ENCODE assay signal across 14 cellular contexts in genomic region chr11:102085864-102086551, GRCh38. TPM values are rescaled to one million over a fixed set of nuclear protein-coding genes. Genes with fewer than 3 reads are reported as not detected.
"Had no signal": no experiment of that assay in that cellular context is flagged by ENCODE, and none has a peak within 500 bp of the region (broad histone marks: within the 10 kb centered on the region; RNA-seq: fewer than 3 reads in every experiment).

No MANE protein-coding gene starts in this region.

- H3K36me3 ChIP-seq: esophagus squamous epithelium, gastrocnemius medialis, heart right ventricle, neutrophil, right atrium auricular region, tibial nerve had no signal

- H3K9me3 ChIP-seq: esophagus squamous epithelium, gastrocnemius medialis, heart right ventricle, neutrophil, right atrium auricular region, tibial nerve had no signal

- H3K4me3 ChIP-seq: esophagus squamous epithelium, gastrocnemius medialis, heart right ventricle, right atrium auricular region, tibial nerve had no signal

- H3K27ac Mint-ChIP-seq: activated naive CD4-positive, alpha-beta T cell treated with anti-CD3 and anti-CD28 coated beads, Interleukin-2, amount 50 U/mL, for 24 hours; naive thymus-derived CD4-positive, alpha-beta T cell; stimulated activated effector memory CD8-positive, alpha-beta T cell treated with anti-CD3 and anti-CD28 coated beads, Interleukin-12 subunit alpha, Interleukin-12 subunit beta, amount 100 ng/mL, for 72 hours had no signal

- H3K27ac ChIP-seq: esophagus squamous epithelium, gastrocnemius medialis, heart right ventricle, neutrophil, right atrium auricular region, tibial nerve had no signal

- H3K4me1 ChIP-seq: esophagus squamous epithelium, gastrocnemius medialis, heart right ventricle, right atrium auricular region, tibial nerve had no signal

- H3K9me3 Mint-ChIP-seq: activated naive CD4-positive, alpha-beta T cell treated with anti-CD3 and anti-CD28 coated beads, Interleukin-2, amount 50 U/mL, for 24 hours; stimulated activated effector memory CD8-positive, alpha-beta T cell treated with anti-CD3 and anti-CD28 coated beads, Interleukin-12 subunit alpha, Interleukin-12 subunit beta, amount 100 ng/mL, for 72 hours had no signal

- H3K27me3 ChIP-seq: esophagus squamous epithelium, gastrocnemius medialis, right atrium auricular region, tibial nerve had no signal

- ATAC-seq: gastrocnemius medialis; heart right ventricle; naive thymus-derived CD4-positive, alpha-beta T cell; stimulated activated effector memory CD8-positive, alpha-beta T cell treated with anti-CD3 and anti-CD28 coated beads, Interleukin-12 subunit alpha, Interleukin-12 subunit beta, amount 100 ng/mL, for 72 hours had no signal

- H3K36me3 Mint-ChIP-seq: activated naive CD4-positive, alpha-beta T cell treated with anti-CD3 and anti-CD28 coated beads, Interleukin-2, amount 50 U/mL, for 24 hours; naive thymus-derived CD4-positive, alpha-beta T cell; stimulated activated effector memory CD8-positive, alpha-beta T cell treated with anti-CD3 and anti-CD28 coated beads, Interleukin-12 subunit alpha, Interleukin-12 subunit beta, amount 100 ng/mL, for 72 hours had no signal

- H3K4me3 Mint-ChIP-seq: activated naive CD4-positive, alpha-beta T cell treated with anti-CD3 and anti-CD28 coated beads, Interleukin-2, amount 50 U/mL, for 24 hours; naive thymus-derived CD4-positive, alpha-beta T cell; stimulated activated effector memory CD8-positive, alpha-beta T cell treated with anti-CD3 and anti-CD28 coated beads, Interleukin-12 subunit alpha, Interleukin-12 subunit beta, amount 100 ng/mL, for 72 hours had no signal

- DNase-seq: activated CD4-positive, alpha-beta T cell treated with anti-CD3 and anti-CD28 coated beads, Interleukin-2, amount 50 U/mL, for 4 hours; activated CD4-positive, CD25-positive, alpha-beta regulatory T cell treated with anti-CD3 and anti-CD28 coated beads, Interleukin-2, amount 50 U/mL, for 72 hours; activated T-cell treated with anti-CD3 and anti-CD28 coated beads, Interleukin-2, amount 50 U/mL, for 1 hour; esophagus squamous epithelium; gastrocnemius medialis; heart right ventricle; kidney; naive thymus-derived CD4-positive, alpha-beta T cell; SW 1271 had no signal

- H3K4me1 Mint-ChIP-seq: activated naive CD4-positive, alpha-beta T cell treated with anti-CD3 and anti-CD28 coated beads, Interleukin-2, amount 50 U/mL, for 24 hours; naive thymus-derived CD4-positive, alpha-beta T cell; stimulated activated effector memory CD8-positive, alpha-beta T cell treated with anti-CD3 and anti-CD28 coated beads, Interleukin-12 subunit alpha, Interleukin-12 subunit beta, amount 100 ng/mL, for 72 hours had no signal

RNA-seq across cellular contexts. Expression of gene YAP1, which starts 24.2 kb away (rescaled TPM):
- polyA plus RNA-seq: naive thymus-derived CD4-positive, alpha-beta T cell had no signal

RNA-seq across cellular contexts. Expression of gene CFAP300, which starts 38.8 kb away (rescaled TPM):
- total RNA-seq: naive thymus-derived CD4-positive, alpha-beta T cell had no signal
- polyA plus RNA-seq: naive thymus-derived CD4-positive, alpha-beta T cell had no signal
